In the genomic region with DNA sequence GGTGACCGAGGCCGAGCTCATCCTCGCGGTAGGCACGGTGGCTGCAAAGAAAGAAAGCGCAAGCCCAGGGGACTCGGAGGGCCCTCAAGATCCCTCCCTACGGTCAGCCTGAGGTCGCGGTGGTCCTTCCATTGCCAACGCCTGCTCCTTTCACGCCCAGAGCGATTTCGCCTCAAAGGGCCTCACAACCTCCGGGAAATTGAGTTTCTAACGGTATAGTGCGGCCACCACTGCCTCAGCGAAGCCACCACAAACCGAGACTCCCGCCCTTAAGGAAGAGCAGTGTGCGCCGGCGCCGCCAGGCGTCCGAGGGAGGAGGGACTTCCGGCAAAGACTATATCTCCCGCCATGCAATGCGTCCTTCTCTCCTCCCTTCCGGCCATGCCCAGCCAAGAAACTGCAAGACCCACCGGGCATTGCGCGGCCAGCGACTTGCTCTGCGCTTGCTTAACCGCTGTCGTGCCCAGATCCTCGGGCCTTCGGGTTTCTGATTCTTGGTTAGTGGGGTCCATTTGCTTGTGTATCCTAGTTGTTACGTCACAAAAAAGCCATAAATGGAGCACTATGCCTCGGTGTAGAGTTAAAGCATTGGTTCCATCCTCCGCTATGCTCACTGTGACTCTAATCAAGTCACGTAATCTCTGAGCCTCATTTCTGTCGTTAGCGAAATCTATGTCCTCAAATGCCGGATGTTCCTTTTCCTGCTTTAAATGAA, we compare ENCODE assay signal across 8 cellular contexts. TPM values are rescaled to one million over a fixed set of nuclear protein-coding genes. Genes with fewer than 3 reads are reported as not detected.
DNase-seq lines count a peak whose midpoint lies in the region; ATAC-seq, FAIRE-seq and TF ChIP-seq lines count a peak whose summit lies in the region.

A gene with protein sequence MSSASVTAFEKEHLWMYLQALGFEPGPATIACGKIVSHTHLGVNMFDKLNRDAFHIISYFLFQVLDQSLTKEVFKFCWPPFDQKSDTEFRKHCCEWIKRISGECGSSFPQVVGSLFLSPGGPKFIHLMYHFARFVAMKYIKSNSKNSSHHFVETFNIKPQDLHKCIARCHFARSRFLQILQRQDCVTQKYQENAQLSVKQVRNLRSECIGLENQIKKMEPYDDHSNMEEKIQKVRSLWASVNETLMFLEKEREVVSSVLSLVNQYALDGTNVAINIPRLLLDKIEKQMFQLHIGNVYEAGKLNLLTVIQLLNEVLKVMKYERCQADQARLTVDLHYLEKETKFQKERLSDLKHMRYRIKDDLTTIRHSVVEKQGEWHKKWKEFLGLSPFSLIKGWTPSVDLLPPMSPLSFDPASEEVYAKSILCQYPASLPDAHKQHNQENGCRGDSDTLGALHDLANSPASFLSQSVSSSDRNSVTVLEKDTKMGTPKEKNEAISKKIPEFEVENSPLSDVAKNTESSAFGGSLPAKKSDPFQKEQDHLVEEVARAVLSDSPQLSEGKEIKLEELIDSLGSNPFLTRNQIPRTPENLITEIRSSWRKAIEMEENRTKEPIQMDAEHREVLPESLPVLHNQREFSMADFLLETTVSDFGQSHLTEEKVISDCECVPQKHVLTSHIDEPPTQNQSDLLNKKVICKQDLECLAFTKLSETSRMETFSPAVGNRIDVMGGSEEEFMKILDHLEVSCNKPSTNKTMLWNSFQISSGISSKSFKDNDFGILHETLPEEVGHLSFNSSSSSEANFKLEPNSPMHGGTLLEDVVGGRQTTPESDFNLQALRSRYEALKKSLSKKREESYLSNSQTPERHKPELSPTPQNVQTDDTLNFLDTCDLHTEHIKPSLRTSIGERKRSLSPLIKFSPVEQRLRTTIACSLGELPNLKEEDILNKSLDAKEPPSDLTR (minus strand): TSS at position 274 of the 715 bp plus-strand sequence. CDS start 253 bp downstream, at position 21.

- WGBS in small intestine, 3 donors = 6 to 7% (median 7%) methylated on average over 44 to 46 of the region's 46 CpGs

- H3K27ac ChIP-seq in small intestine (ENCODE audit: low read depth in 1 of 2, low read length in 1 of 2) = peak within 1 kb of the TSS; percentile 52 to 98

- DNase-seq in AG09309 (ENCODE audit: low read depth) (peak; percentile 92), NCI-H226 (peak; percentile 93), WTC11 (ENCODE audit: low spot score) (peak; percentile 96), cardiac fibroblast (ENCODE audit: low read depth in 2 of 2) (peak; percentile 99), iPS-NIHi11 (ENCODE audit: low spot score) (peak; percentile 95), small intestine (peak; percentile 98)

- CTCF ChIA-PET in WTC11 (lab: Charles Lee) = interaction anchor here (0.7 to 2.2 kb wide), 3 partner anchors 71 to 808 kb away, joined by 4 to 8 read pairs (median 8); no protein-coding TSS in a partner anchor

- H3K9me3 Mint-ChIP-seq in WTC11 = no peaks in the 10 kb centered on the region

- peaks cover 0 to 5% of the 10 kb centered on the region in 2 donors for H3K4me1 ChIP-seq in small intestine (ENCODE audit: control insufficient read depth in 2 of 2, insufficient read depth in 1 of 2, low read depth in 1 of 2, low read length in 1 of 2)

- peak within 1 kb of the TSS; percentile 95 for H3K27ac Mint-ChIP-seq in WTC11

- peaks cover 14% of the 10 kb centered on the region for H3K36me3 Mint-ChIP-seq in WTC11

- no peaks in the 10 kb centered on the region for H3K36me3 ChIP-seq in small intestine (ENCODE audit: control insufficient read depth in 2 of 2, insufficient read depth in 2 of 2, low read length in 2 of 2)

- POLR2A ChIA-PET in WTC11 (lab: Charles Lee) = no interaction called here

- no peaks in the 10 kb centered on the region for H3K27me3 ChIP-seq in small intestine (ENCODE audit: control insufficient read depth in 2 of 2, insufficient read depth in 2 of 2, low read length in 2 of 2)

- peak within 1 kb of the TSS; percentile 96 for H3K4me3 Mint-ChIP-seq in WTC11

- H3K4me1 Mint-ChIP-seq in WTC11 = peaks cover 14% of the 10 kb centered on the region

- TF ChIP-seq CTCF in AG09309 (IDR thresholded peaks at IDR 0.05; ENCODE audit: control insufficient read depth, insufficient read depth, low read depth, low read length, missing control alignments) (peak; percentile 56), WTC11 (IDR thresholded peaks at IDR 0.05) (no peak), cardiac fibroblast (IDR thresholded peaks at IDR 0.05; ENCODE audit: low read depth, low read length) (peak; percentile 63)

- H3K9me3 ChIP-seq in small intestine (ENCODE audit: control insufficient read depth, low read depth) = no peaks in the 10 kb centered on the region

- no peak for FAIRE-seq in small intestine (lab: Jason Lieb, UNC)

- ATAC-seq in GM18909 (IDR thresholded peaks at IDR 0.05; ENCODE audit: poor library complexity, unreplicated experiment) (peak; percentile 98), HG03175 (IDR thresholded peaks at IDR 0.05; ENCODE audit: unreplicated experiment) (peak; percentile 98), WTC11 (peak; percentile 96)

- no peaks in the 10 kb centered on the region for H3K27me3 Mint-ChIP-seq in WTC11 (ENCODE audit: low read depth)

- H3K4me3 ChIP-seq in AG09309 (ENCODE audit: control insufficient read depth, low read depth, low read length) = peak within 1 kb of the TSS; percentile 86
- H3K4me3 ChIP-seq in cardiac fibroblast (replicated peaks in 1 of 2; ENCODE audit: low read depth in 2 of 2, low read length in 2 of 2) = peak within 1 kb of the TSS; percentile 74 to 81
- H3K4me3 ChIP-seq in small intestine (ENCODE audit: low read depth in 1 of 2, low read length in 2 of 2) = peak within 1 kb of the TSS; percentile 71 to 82

TF ChIP-seq in WTC11, 78 proteins besides CTCF, POLR2A, EP300 and RAD21 (continues in another document):
- TF ChIP-seq TEAD1 (CRISPR knock-in tag; IDR thresholded peaks at IDR 0.05) (0 out of 2 replicates have a peak, but pooled peaks have one; percentile 52), FOXK1 (CRISPR knock-in tag; IDR thresholded peaks at IDR 0.05) (peak; percentile 59; the same call in 1 of the 2 replicates), CBFB (CRISPR knock-in tag; IDR thresholded peaks at IDR 0.05; ENCODE audit: low read depth) (0 out of 2 replicates have a peak, but pooled peaks have one; percentile 74), NFYB (CRISPR knock-in tag; conservative IDR thresholded peaks at IDR 0.05; ENCODE audit: low read depth) (no peak), JAZF1 (CRISPR knock-in tag; IDR thresholded peaks at IDR 0.05) (no peak), GABPB1 (CRISPR knock-in tag; IDR thresholded peaks at IDR 0.05) (peak; percentile 94), NR3C1 (CRISPR knock-in tag; conservative IDR thresholded peaks at IDR 0.05; ENCODE audit: low read depth) (no peak), CREB1 (CRISPR knock-in tag; IDR thresholded peaks at IDR 0.05) (no peak), TP53 (CRISPR knock-in tag; IDR thresholded peaks at IDR 0.05) (no peak), FOXP1 (CRISPR knock-in tag; IDR thresholded peaks at IDR 0.05; ENCODE audit: borderline replicate concordance) (peak; percentile 46; the same call in 1 of the 2 replicates), SP1 (CRISPR knock-in tag; conservative IDR thresholded peaks at IDR 0.05) (peak; percentile 63; the same call in 1 of the 2 replicates), ZNF232 (CRISPR knock-in tag; IDR thresholded peaks at IDR 0.05) (0 out of 2 replicates have a peak, but pooled peaks have one; percentile 63), ZNF317 (CRISPR knock-in tag; IDR thresholded peaks at IDR 0.05; ENCODE audit: borderline replicate concordance, low read depth) (no peak), TCF7 (CRISPR knock-in tag; IDR thresholded peaks at IDR 0.05; ENCODE audit: low read depth) (no peak)
- TF ChIP-seq, protein P1, sequence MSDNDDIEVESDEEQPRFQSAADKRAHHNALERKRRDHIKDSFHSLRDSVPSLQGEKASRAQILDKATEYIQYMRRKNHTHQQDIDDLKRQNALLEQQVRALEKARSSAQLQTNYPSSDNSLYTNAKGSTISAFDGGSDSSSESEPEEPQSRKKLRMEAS (CRISPR knock-in tag; IDR thresholded peaks at IDR 0.05) = peak; percentile 72
- TF ChIP-seq, protein P2, sequence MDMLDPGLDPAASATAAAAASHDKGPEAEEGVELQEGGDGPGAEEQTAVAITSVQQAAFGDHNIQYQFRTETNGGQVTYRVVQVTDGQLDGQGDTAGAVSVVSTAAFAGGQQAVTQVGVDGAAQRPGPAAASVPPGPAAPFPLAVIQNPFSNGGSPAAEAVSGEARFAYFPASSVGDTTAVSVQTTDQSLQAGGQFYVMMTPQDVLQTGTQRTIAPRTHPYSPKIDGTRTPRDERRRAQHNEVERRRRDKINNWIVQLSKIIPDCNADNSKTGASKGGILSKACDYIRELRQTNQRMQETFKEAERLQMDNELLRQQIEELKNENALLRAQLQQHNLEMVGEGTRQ (CRISPR knock-in tag; IDR thresholded peaks at IDR 0.05) = 0 out of 2 replicates have a peak, but pooled peaks have one; percentile 28
- TF ChIP-seq, protein P3, sequence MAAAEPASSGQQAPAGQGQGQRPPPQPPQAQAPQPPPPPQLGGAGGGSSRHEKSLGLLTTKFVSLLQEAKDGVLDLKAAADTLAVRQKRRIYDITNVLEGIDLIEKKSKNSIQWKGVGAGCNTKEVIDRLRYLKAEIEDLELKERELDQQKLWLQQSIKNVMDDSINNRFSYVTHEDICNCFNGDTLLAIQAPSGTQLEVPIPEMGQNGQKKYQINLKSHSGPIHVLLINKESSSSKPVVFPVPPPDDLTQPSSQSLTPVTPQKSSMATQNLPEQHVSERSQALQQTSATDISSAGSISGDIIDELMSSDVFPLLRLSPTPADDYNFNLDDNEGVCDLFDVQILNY (CRISPR knock-in tag; IDR thresholded peaks at IDR 0.05) = peak; percentile 71

RNA-seq across cellular contexts. Expression of the gene that starts here (rescaled TPM):
- 37.9 to 43.3 TPM (median 39.8 TPM) in 3 replicates for total RNA-seq in WTC11 (2021)
- polyA plus RNA-seq in small intestine = 1 to 10 TPM; 2.7 to 4.7 (median 3.0) TPM

Comparison
In these comparisons a context has a peak if more than half of its experiments do, and no peak if none do; other contexts are left out.
1. Peak in every context shown above with its lines: DNase-seq, ATAC-seq, H3K4me3 ChIP-seq and H3K27ac ChIP-seq.